In genomic region chr4:145535202-145535601, GRCh38 we compare ENCODE assay signal across 12 cellular contexts. TPM values are rescaled to one million over a fixed set of nuclear protein-coding genes. Genes with fewer than 3 reads are reported as not detected.
DNase-seq lines count a peak whose midpoint lies in the region; ATAC-seq, FAIRE-seq and TF ChIP-seq lines count a peak whose summit lies in the region.
"Had no signal": no experiment of that assay in that cellular context is flagged by ENCODE, and none has a peak within 500 bp of the region (broad histone marks: within the 10 kb centered on the region; RNA-seq: fewer than 3 reads in every experiment).

No MANE protein-coding gene starts in this region.

- H3K4me3 ChIP-seq in bronchial epithelial cell (ENCODE audit: low read depth, low read length) = no peak overlapping the region

- H3K36me3 ChIP-seq in bronchial epithelial cell (ENCODE audit: control insufficient read depth, insufficient read depth, low read length) = no peaks in the 10 kb centered on the region

- H3K4me1 Mint-ChIP-seq in type B pancreatic cell (ENCODE audit: unreplicated experiment) = peaks cover 26% of the 10 kb centered on the region
- H3K4me1 Mint-ChIP-seq in activated T-cell treated with anti-CD3 and anti-CD28 coated beads, Interleukin-2, amount 50 U/mL, for 24 hours (ENCODE audit: low read depth) = no peaks in the 10 kb centered on the region
- H3K4me1 Mint-ChIP-seq: CD8-positive, alpha-beta memory T cell had no signal

- no peaks in the 10 kb centered on the region for H3K27me3 Mint-ChIP-seq in type B pancreatic cell
- H3K27me3 Mint-ChIP-seq in activated T-cell treated with anti-CD3 and anti-CD28 coated beads, Interleukin-2, amount 50 U/mL, for 24 hours = peaks cover 14% of the 10 kb centered on the region

- TF ChIP-seq CTCF in bronchial epithelial cell (IDR thresholded peaks at IDR 0.05; ENCODE audit: insufficient read depth, low read length, severe bottlenecking) (no peak), type B pancreatic cell (conservative IDR thresholded peaks at IDR 0.05) (no peak)

- no peak for FAIRE-seq in bronchial epithelial cell (lab: Jason Lieb, UNC)
- FAIRE-seq: A204.1 had no signal

- no peak overlapping the region for H3K4me3 Mint-ChIP-seq in type B pancreatic cell
- H3K4me3 Mint-ChIP-seq in activated T-cell treated with anti-CD3 and anti-CD28 coated beads, Interleukin-2, amount 50 U/mL, for 24 hours = no peak overlapping the region
- H3K4me3 Mint-ChIP-seq: CD8-positive, alpha-beta memory T cell had no signal

- no peaks in the 10 kb centered on the region for H3K9me3 Mint-ChIP-seq in type B pancreatic cell
- no peaks in the 10 kb centered on the region for H3K9me3 Mint-ChIP-seq in activated T-cell treated with anti-CD3 and anti-CD28 coated beads, Interleukin-2, amount 50 U/mL, for 24 hours
- H3K9me3 Mint-ChIP-seq: CD8-positive, alpha-beta memory T cell had no signal

- H3K36me3 Mint-ChIP-seq in type B pancreatic cell = peaks cover 12% of the 10 kb centered on the region
- no peaks in the 10 kb centered on the region for H3K36me3 Mint-ChIP-seq in activated T-cell treated with anti-CD3 and anti-CD28 coated beads, Interleukin-2, amount 50 U/mL, for 24 hours (ENCODE audit: low read depth)
- H3K36me3 Mint-ChIP-seq: CD8-positive, alpha-beta memory T cell had no signal

- no peaks in the 10 kb centered on the region for H3K27me3 ChIP-seq in bronchial epithelial cell (ENCODE audit: control insufficient read depth, insufficient read depth, low read length)

- H3K27ac Mint-ChIP-seq in type B pancreatic cell = peak overlapping the region; percentile 37
- no peak overlapping the region for H3K27ac Mint-ChIP-seq in activated T-cell treated with anti-CD3 and anti-CD28 coated beads, Interleukin-2, amount 50 U/mL, for 24 hours
- H3K27ac Mint-ChIP-seq: CD8-positive, alpha-beta memory T cell had no signal

- DNase-seq in GF-D8 (lab: John Stamatoyannopoulos, UW) (peak; percentile 5), NCI-H460 (ENCODE audit: extremely low read depth, low read depth) (peak; percentile 2), bronchial epithelial cell (ENCODE audit: low read depth) (peak; percentile 56), type B pancreatic cell (ENCODE audit: extremely low spot score, unreplicated experiment) (no peak), activated gamma-delta T cell treated with Interleukin-2 at 50 U/mL for 16 hours (no peak)
- no peak for DNase-seq in activated T-cell treated with anti-CD3 and anti-CD28 coated beads, Interleukin-2, amount 50 U/mL, for 24 hours
- DNase-seq: Caco-2; CD8-positive, alpha-beta memory T cell; DND-41; GDM1 had no signal

- no peak for ATAC-seq in HG03342 (IDR thresholded peaks at IDR 0.05; ENCODE audit: unreplicated experiment)

RNA-seq across cellular contexts. Expression of gene SMAD1, which starts 53.5 kb away (rescaled TPM):
- total RNA-seq in NCI-H460 (2014; rRNA removed; shearing (Covaris generic)) = 17.4 and 23.1 TPM in 2 replicates
- polyA plus RNA-seq in NCI-H460 (2014; cell fraction: nucleus; rRNA removed) = 15.1 and 16.3 TPM in 2 replicates
- total RNA-seq in bronchial epithelial cell = 11.1 and 16.6 TPM in 2 replicates
- 32.0 and 41.7 TPM in 2 replicates for total RNA-seq in type B pancreatic cell (ENCODE audit: low replicate concordance)

Comparison
In these comparisons a context has a peak if more than half of its experiments do, and no peak if none do; other contexts are left out.
1. DNase-seq: peak in GF-D8 (single experiment), NCI-H460 (single experiment) and bronchial epithelial cell (single experiment); none in type B pancreatic cell (single experiment), activated gamma-delta T cell treated with Interleukin-2 at 50 U/mL for 16 hours (single experiment) and activated T-cell treated with anti-CD3 and anti-CD28 coated beads, Interleukin-2, amount 50 U/mL, for 24 hours (single experiment).